In the genomic region with DNA sequence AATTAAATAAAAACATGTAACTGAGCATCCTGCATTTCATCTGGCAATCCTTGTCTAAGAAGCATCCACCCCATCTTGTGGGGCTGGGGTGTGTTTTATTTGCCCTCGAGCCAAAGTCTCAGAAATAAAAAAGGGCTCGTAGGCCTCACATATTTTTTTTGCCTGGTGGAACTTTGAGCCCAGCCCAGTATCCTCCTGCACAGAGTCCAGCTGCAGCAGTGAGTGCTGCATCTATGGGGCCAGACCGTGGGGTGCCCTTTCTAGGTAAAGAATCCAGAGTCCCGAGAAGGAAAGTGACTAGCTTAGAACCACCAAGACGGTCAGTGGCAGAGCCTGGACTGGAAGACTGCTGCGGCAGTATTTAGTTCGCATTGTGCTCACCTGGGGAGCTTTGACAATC, we compare ENCODE assay signal across 23 cellular contexts. TPM values are rescaled to one million over a fixed set of nuclear protein-coding genes. Genes with fewer than 3 reads are reported as not detected.
DNase-seq lines count a peak whose midpoint lies in the region; ATAC-seq and TF ChIP-seq lines count a peak whose summit lies in the region.
"Had no signal": no experiment of that assay in that cellular context is flagged by ENCODE, and none has a peak within 500 bp of the region (broad histone marks: within the 10 kb centered on the region; RNA-seq: fewer than 3 reads in every experiment).

No MANE protein-coding gene starts in this region.

- no peak for TF ChIP-seq POLR2A in sigmoid colon (IDR thresholded peaks at IDR 0.05)
- no peak for TF ChIP-seq POLR2A in upper lobe of left lung (IDR thresholded peaks at IDR 0.05)

- intact Hi-C loops in left ventricle myocardium superior (cut with micrococcal nuclease) (no loop called here), left colon (cut with DNase I, micrococcal nuclease) (no loop called here), sigmoid colon (cut with DNase I) (no loop called here), upper lobe of right lung (cut with DNase I) (no loop called here)

- H3K4me3 ChIP-seq in right atrium auricular region (no peak overlapping the region), sigmoid colon (no peak overlapping the region), upper lobe of right lung (no peak overlapping the region), upper lobe of left lung (no peak overlapping the region)
- H3K4me3 ChIP-seq: A549; BLaER1 treated with 17β-estradiol and CSF1 and Interleukin-3, amounts not matched to agents 10 nM and 100 nM; GM12878; HAP-1 had no signal

- TF ChIP-seq CTCF in right atrium auricular region (IDR thresholded peaks at IDR 0.05) (no peak), sigmoid colon (IDR thresholded peaks at IDR 0.05) (no peak), upper lobe of right lung (IDR thresholded peaks at IDR 0.05) (no peak), upper lobe of left lung (IDR thresholded peaks at IDR 0.05) (no peak)

- WGBS in sigmoid colon, 2 donors = 34 to 71% methylated on average over 7 of the region's 7 CpGs
- WGBS in upper lobe of left lung, 2 donors = 93 to 96% methylated on average over 3 to 7 of the region's 7 CpGs

- H3K4me1 ChIP-seq in right atrium auricular region (peaks cover 0 to 40% of the 10 kb centered on the region in 2 donors), sigmoid colon (peaks cover 0 to 40% (median 28%) of the 10 kb centered on the region in 4 donors), upper lobe of right lung (no peaks in the 10 kb centered on the region), upper lobe of left lung (peaks cover 2 to 6% (median 4%) of the 10 kb centered on the region in 4 donors)
- H3K4me1 ChIP-seq: A549, BE2C, HAP-1 had no signal

- H3K36me3 ChIP-seq in right atrium auricular region (peaks cover 21% of the 10 kb centered on the region), sigmoid colon (peaks cover 6 to 60% (median 33%) of the 10 kb centered on the region in 4 donors), upper lobe of right lung (peaks cover 5% of the 10 kb centered on the region), upper lobe of left lung (peaks cover 0 to 34% (median 5%) of the 10 kb centered on the region in 4 donors)
- H3K36me3 ChIP-seq: HAP-1 had no signal

- H3K27ac ChIP-seq in right atrium auricular region (no peak overlapping the region), sigmoid colon (no peak overlapping the region), upper lobe of right lung (no peak overlapping the region), upper lobe of left lung (no peak overlapping the region)
- H3K27ac ChIP-seq: A549 had no signal

- no peaks in the 10 kb centered on the region for H3K27me3 ChIP-seq in right atrium auricular region
- H3K27me3 ChIP-seq in sigmoid colon = no peaks in the 10 kb centered on the region
- H3K27me3 ChIP-seq in upper lobe of right lung = no peaks in the 10 kb centered on the region
- H3K27me3 ChIP-seq in upper lobe of left lung = no peaks in the 10 kb centered on the region
- H3K27me3 ChIP-seq: BE2C; BLaER1 treated with 17β-estradiol and CSF1 and Interleukin-3, amounts not matched to agents 10 nM and 100 nM had no signal

- DNase-seq in left ventricle myocardium superior (peak; percentile 8), right atrium auricular region (ENCODE audit: low spot score) (no peak), left colon (no peak), sigmoid colon (peak; percentile 25), upper lobe of right lung (peak; percentile 23), upper lobe of left lung (no peak)
- DNase-seq: ACHN; AML-193; BE2C; CD4-positive, alpha-beta T cell; CD8-positive, alpha-beta memory T cell; DMS 273 treated with DMSO at 0.1 percent for 48 hours; DMS79; EL; GDM1; GOT3; HFFc6 had no signal

- ATAC-seq in left ventricle myocardium superior = no peak
- peak; percentile 57 for ATAC-seq in left colon
- no peak for ATAC-seq in upper lobe of right lung
- no peak for ATAC-seq in HG03135 (IDR thresholded peaks at IDR 0.05; ENCODE audit: unreplicated experiment)
- ATAC-seq in upper lobe of left lung (ENCODE audit: low FRiP score in 2 of 2) = no peak
- ATAC-seq: A549, GM12878 had no signal

- no peak for TF ChIP-seq EP300 in sigmoid colon (IDR thresholded peaks at IDR 0.05)
- TF ChIP-seq EP300 in upper lobe of left lung (IDR thresholded peaks at IDR 0.05) = no peak

- H3K9me3 ChIP-seq in right atrium auricular region = no peaks in the 10 kb centered on the region
- no peaks in the 10 kb centered on the region for H3K9me3 ChIP-seq in sigmoid colon
- H3K9me3 ChIP-seq in upper lobe of right lung = no peaks in the 10 kb centered on the region
- H3K9me3 ChIP-seq in upper lobe of left lung = no peaks in the 10 kb centered on the region
- H3K9me3 ChIP-seq: A549; BE2C; BLaER1 treated with 17β-estradiol and CSF1 and Interleukin-3, amounts not matched to agents 10 nM and 100 nM; HAP-1 had no signal

RNA-seq across cellular contexts. Expression of gene NEURL1B, which starts 33.1 kb away (rescaled TPM):
- total RNA-seq in left ventricle myocardium superior (32.0 TPM), right atrium auricular region (10 to 100 TPM; 17.9 to 22.4 TPM), left colon (10 to 100 TPM; 60.5 to 90.8 TPM), sigmoid colon (10 to 100 TPM; 32.9 to 53.2 (median 45.6) TPM), upper lobe of right lung (25.0 TPM), upper lobe of left lung (10 to 100 TPM in 4 of 6 donors, 1 to 10 TPM in 2; 6.3 to 29.4 (median 15.1) TPM)
- polyA plus RNA-seq in sigmoid colon = 10 to 100 TPM; 12.6 to 29.6 (median 26.6) TPM
- polyA plus RNA-seq: CD14-positive monocyte; CD8-positive, alpha-beta memory T cell had no signal

Comparison
In these comparisons a context has a peak if more than half of its experiments do, and no peak if none do; other contexts are left out.
1. DNase-seq: peak in left ventricle myocardium superior (single experiment), sigmoid colon (single experiment) and upper lobe of right lung (single experiment); none in right atrium auricular region (single experiment), left colon (0 of 2) and upper lobe of left lung (0 of 2).